11 cellular contexts compared by ENCODE assay signal in genomic region chr19:45442408-45442926, GRCh38. TPM values are rescaled to one million over a fixed set of nuclear protein-coding genes. Genes with fewer than 3 reads are reported as not detected.
DNase-seq lines count a peak whose midpoint lies in the region; ATAC-seq, FAIRE-seq and TF ChIP-seq lines count a peak whose summit lies in the region.
"Had no signal": no experiment of that assay in that cellular context is flagged by ENCODE, and none has a peak within 500 bp of the region (broad histone marks: within the 10 kb centered on the region; RNA-seq: fewer than 3 reads in every experiment).

No MANE protein-coding gene starts in this region.

- H3K36me3 Mint-ChIP-seq in CD14-positive monocyte, result peaks cover 5 to 7% of the 10 kb centered on the region in 2 donors

- H3K23ac ChIP-seq in H1 (ENCODE audit: insufficient read length), result no peak overlapping the region

- H3K36me3 ChIP-seq in OCI-LY7 (ENCODE audit: insufficient read depth, low read length), result no peaks in the 10 kb centered on the region
- no peaks in the 10 kb centered on the region for H3K36me3 ChIP-seq in H1 (ENCODE audit: control insufficient read depth in 2 of 4, insufficient read depth in 4 of 4, low read length in 3 of 4)
- no peaks in the 10 kb centered on the region for H3K36me3 ChIP-seq in parathyroid adenoma (ENCODE audit: control insufficient read depth, insufficient read depth, low read length)

- H2AFZ ChIP-seq in OCI-LY7 (ENCODE audit: low read length) (peak overlapping the region; percentile 3; the same call in 1 of the 2 replicates), H1 (ENCODE audit: low read length) (no peak overlapping the region), parathyroid adenoma (peak overlapping the region; percentile 13)

- no peak overlapping the region for H4K91ac ChIP-seq in H1 (replicated peaks; ENCODE audit: insufficient read length, low read length)

- no peak for TF ChIP-seq RAD21 in H1 (IDR thresholded peaks at IDR 0.05 in 1 of 2, conservative IDR thresholded peaks at IDR 0.05 in 1 of 2; ENCODE audit: low read depth in 2 of 2, low read length in 2 of 2)

- no peaks in the 10 kb centered on the region for H3K9me2 ChIP-seq in OCI-LY7 (ENCODE audit: insufficient read depth, low read length)

- H3K4me1 Mint-ChIP-seq in CD14-positive monocyte, result peaks cover 52% of the 10 kb centered on the region

- POLR2A ChIA-PET in OCI-LY7 (lab: Charles Lee) (interaction anchor here (0.7 kb wide), 1 partner anchor 12 kb away, joined by 3 read pairs; no protein-coding TSS in a partner anchor), H1 (lab: Charles Lee; ENCODE audit: partially characterized antibody) (interaction anchor here (1.3 to 2.1 kb wide), 2 partner anchors 25 to 26 kb away, joined by 3 to 13 read pairs; partner anchors contain the start of gene FOSB)

- H3K4me3 ChIP-seq in OCI-LY7 (ENCODE audit: low read depth, low read length, poor library complexity, severe bottlenecking), result no peak overlapping the region
- peak overlapping the region in 1 of 4 experiments; percentile 72; a peak in 2 of 8 replicates for H3K4me3 ChIP-seq in H1 (ENCODE audit: extremely low read depth in 1 of 4, insufficient read depth in 2 of 4, low read depth in 3 of 4, low read length in 4 of 4)
- no peak overlapping the region for H3K4me3 ChIP-seq in parathyroid adenoma (ENCODE audit: low read depth, low read length)

- peaks cover 0 to 5% (median 2%) of the 10 kb centered on the region in 4 experiments; a peak in 3 of 7 replicates for H3K27me3 ChIP-seq in H1 (replicated peaks in 1 of 4; ENCODE audit: control insufficient read depth in 3 of 4, extremely low read depth in 1 of 4, insufficient read depth in 3 of 4, low read length in 3 of 4)
- no peaks in the 10 kb centered on the region for H3K27me3 ChIP-seq in parathyroid adenoma (ENCODE audit: control insufficient read depth, insufficient read depth, low read length)

- peaks cover 0 to 7% (median 2%) of the 10 kb centered on the region in 7 donors for H3K9me3 Mint-ChIP-seq in CD14-positive monocyte

- peaks cover 44% of the 10 kb centered on the region for H3K4me1 ChIP-seq in OCI-LY7 (ENCODE audit: insufficient read depth, low read length, poor library complexity, severe bottlenecking)
- peaks cover 6 to 17% (median 11%) of the 10 kb centered on the region in 4 experiments for H3K4me1 ChIP-seq in H1 (replicated peaks in 1 of 4; ENCODE audit: control insufficient read depth in 3 of 4, insufficient read depth in 4 of 4, low read length in 3 of 4)
- peaks cover 15% of the 10 kb centered on the region for H3K4me1 ChIP-seq in parathyroid adenoma

- peaks cover 1% of the 10 kb centered on the region; the same call in 1 of the 2 replicates for H3K9me3 ChIP-seq in OCI-LY7 (ENCODE audit: low read length)
- H3K9me3 ChIP-seq in H1 (ENCODE audit: insufficient read depth in 2 of 2, low read depth in 1 of 2, low read length in 1 of 2), result no peaks in the 10 kb centered on the region
- H3K9me3 ChIP-seq in parathyroid adenoma (ENCODE audit: control insufficient read depth, low read length), result no peaks in the 10 kb centered on the region

- TF ChIP-seq POLR2A in H1 (IDR thresholded peaks at IDR 0.05; ENCODE audit: control extremely low read depth in 1 of 2, low read depth in 2 of 2, low read length in 2 of 2), result no peak

- intact Hi-C loops in CD14-positive monocyte (cut with micrococcal nuclease), result loop anchor here in 1 of 2 donors (2.0 kb wide), 1 partner anchor 14 kb away; no protein-coding TSS in a partner anchor
- intact Hi-C loops in OCI-LY7 (cut with micrococcal nuclease; ENCODE audit: unreplicated experiment), result no loop called here

- TF ChIP-seq EP300 in H1 (IDR thresholded peaks at IDR 0.05; ENCODE audit: borderline replicate concordance in 1 of 2, low read depth in 2 of 2, low read length in 2 of 2), result no peak

- peaks cover 12% of the 10 kb centered on the region for H3K23me2 ChIP-seq in H1 (ENCODE audit: low read depth, low read length)

- H3K79me2 ChIP-seq in OCI-LY7 (ENCODE audit: insufficient read depth, low read depth, low read length) (no peaks in the 10 kb centered on the region), H1 (ENCODE audit: control insufficient read depth in 1 of 2, insufficient read depth in 2 of 2, low read length in 2 of 2) (no peaks in the 10 kb centered on the region), parathyroid adenoma (peaks cover 3% of the 10 kb centered on the region)

- no peak for TF ChIP-seq CTCF in CD14-positive monocyte (IDR thresholded peaks at IDR 0.05)
- no peak for TF ChIP-seq CTCF in OCI-LY7 (conservative IDR thresholded peaks at IDR 0.05; ENCODE audit: low read length)
- no peak for TF ChIP-seq CTCF in H1 (IDR thresholded peaks at IDR 0.05; ENCODE audit: control extremely low read depth in 1 of 3, insufficient read depth in 1 of 3, low read depth in 1 of 3, low read length in 3 of 3)
- no peak for TF ChIP-seq CTCF in parathyroid adenoma (IDR thresholded peaks at IDR 0.05)

- no peak overlapping the region for H3K18ac ChIP-seq in H1 (ENCODE audit: extremely low read depth, low read length)

- peaks cover 0 to 7% (median 6%) of the 10 kb centered on the region in 3 donors for H3K27me3 Mint-ChIP-seq in CD14-positive monocyte (ENCODE audit: low read depth in 3 of 3)

- peak overlapping the region; percentile 82 to 89 for H3K4me3 Mint-ChIP-seq in CD14-positive monocyte

- no peak overlapping the region for H2BK20ac ChIP-seq in H1 (ENCODE audit: low read length)

- DNase-seq in CD14-positive monocyte (ENCODE audit: low spot score), result no peak
- no peak for DNase-seq in OCI-LY7 (ENCODE audit: low spot score)
- DNase-seq in H1 (ENCODE audit: low read depth in 1 of 2, low spot score in 2 of 2), result no peak
- no peak for DNase-seq in A172 (ENCODE audit: low spot score)
- DNase-seq in HCEC 1CT, result no peak
- no peak for DNase-seq in NCI-H1092 (lab: John Stamatoyannopoulos, UW)
- DNase-seq: midbrain, NCI-H226 had no signal

- 77% methylated on average over 3 of the region's 3 CpGs; no CpG with 5 or more reads in 1 of the 2 experiments for WGBS in H1 (ENCODE audit: extremely low coverage in 1 of 2, insufficient coverage in 1 of 2, insufficient read length in 1 of 2, insufficient replicate concordance in 2 of 2, low coverage in 1 of 2, low lambda C conversion rate in 2 of 2, missing lambda C conversion rate in 1 of 2), 2 experiments

- H3K27ac ChIP-seq in OCI-LY7 (ENCODE audit: low read depth, low read length, poor library complexity, severe bottlenecking), result peak overlapping the region; percentile 26
- no peak overlapping the region for H3K27ac ChIP-seq in H1 (ENCODE audit: low read depth, low read length)
- H3K27ac ChIP-seq in parathyroid adenoma, result peak overlapping the region; percentile 95

- no peak overlapping the region for H2BK120ac ChIP-seq in H1 (replicated peaks; ENCODE audit: low read depth, low read length)

- no peak overlapping the region for H4K5ac ChIP-seq in H1 (ENCODE audit: insufficient read length, low read depth, low read length)

- H3K4me2 ChIP-seq in OCI-LY7 (ENCODE audit: low read length) (peak overlapping the region; percentile 99), H1 (ENCODE audit: insufficient read depth in 1 of 2, low read depth in 2 of 2, low read length in 2 of 2) (peak overlapping the region; percentile 77 to 97; a peak in 3 of 4 replicates), parathyroid adenoma (ENCODE audit: low read length) (no peak overlapping the region)

- H2AK5ac ChIP-seq in H1 (ENCODE audit: low read depth, low read length), result 0 out of 2 replicates have a peak overlapping the region, but pooled peaks have one; percentile 11

- FAIRE-seq in H1 (lab: Jason Lieb, UNC), result no peak
- FAIRE-seq: G401.6 had no signal

- H3K14ac ChIP-seq in H1 (ENCODE audit: insufficient read length), result no peak overlapping the region

- no peak overlapping the region for H3K56ac ChIP-seq in H1 (replicated peaks; ENCODE audit: insufficient read length, low read depth, low read length)

- peak overlapping the region; percentile 4; the same call in 1 of the 2 replicates for H2BK15ac ChIP-seq in H1 (ENCODE audit: low read length)

- no peaks in the 10 kb centered on the region for H3K79me1 ChIP-seq in H1 (ENCODE audit: low read depth, low read length)

- CTCF ChIA-PET in OCI-LY7 (lab: Charles Lee; ENCODE audit: unreplicated experiment) (no interaction called here), H1 (lab: Charles Lee; ENCODE audit: partially characterized antibody) (interaction anchor here (0.6 to 21.2 kb wide), 3 partner anchors 10 to 32 kb away, joined by 3 to 760 read pairs (median 24); partner anchors contain the start of gene FOSB)

- H4K8ac ChIP-seq in H1 (ENCODE audit: extremely low read depth, insufficient read depth, low read length), result no peak overlapping the region

- no peak for ATAC-seq in GM21367 (IDR thresholded peaks at IDR 0.05; ENCODE audit: unreplicated experiment)

- peak overlapping the region; percentile 93 to 100 (median 98) for H3K27ac Mint-ChIP-seq in CD14-positive monocyte

- peak overlapping the region; percentile 51; the same call in 1 of the 2 replicates for H2BK12ac ChIP-seq in H1 (ENCODE audit: low read depth, low read length)

- H2BK5ac ChIP-seq in H1 (ENCODE audit: low read depth, low read length), result no peak overlapping the region

- H3K4ac ChIP-seq in H1 (replicated peaks; ENCODE audit: insufficient read length, low read depth, low read length), result no peak overlapping the region

- H4K20me1 ChIP-seq in OCI-LY7 (ENCODE audit: insufficient read depth, low read length) (no peaks in the 10 kb centered on the region), H1 (replicated peaks in 1 of 2; ENCODE audit: control insufficient read depth in 1 of 2, insufficient read depth in 2 of 2, low read length in 2 of 2) (no peaks in the 10 kb centered on the region)

- H3K9ac ChIP-seq in H1 (replicated peaks in 1 of 4; ENCODE audit: extremely low read depth in 1 of 4, low read depth in 3 of 4, low read length in 3 of 4) (no peak overlapping the region), parathyroid adenoma (no peak overlapping the region)

- no TSS peak for BruUV-seq in OCI-LY7 (replicated peaks; lab: Mats Ljungman, UMichigan)

RNA-seq across cellular contexts. Expression of gene ERCC1, which starts 18.8 kb away (rescaled TPM):
- 10 to 100 TPM; 62.2 to 74.6 TPM for polyA plus RNA-seq in CD14-positive monocyte
- total RNA-seq in OCI-LY7 (2014; rRNA removed; shearing (Covaris generic)), result 125 and 126 TPM in 2 replicates
- 46.2 and 59.4 TPM in 2 replicates for total RNA-seq in OCI-LY7 (2022)
- total RNA-seq in H1 (2021; fragmentation: NEBNext Ultra II Directional; extraction: Animal tissue kit (Norgen Biotek cat#: 25700)), result 44.7 and 46.4 TPM in 2 replicates
- 94.2 and 112 TPM in 2 replicates for polyA plus RNA-seq in H1 (2011; rRNA removed)
- polyA plus RNA-seq in H1 (2011; cell fraction: cytosol; rRNA removed), result 73.6 TPM
- 104 TPM for polyA plus RNA-seq in H1 (2011; cell fraction: nucleus; rRNA removed)
- polyA plus RNA-seq in H1 (2012, experiment 1 of 2), result 44.6 to 60.9 TPM (median 54.2 TPM) in 4 replicates
- 246 TPM for polyA plus RNA-seq in H1 (2012, experiment 2 of 2)
- polyA plus RNA-seq in H1 (2013, experiment 1 of 2), result 51.0 TPM
- 52.4 TPM for polyA plus RNA-seq in H1 (2013, experiment 2 of 2)
- 32.3 and 35.8 TPM in 2 replicates for polyA minus RNA-seq in H1 (2011; rRNA and poly(A)+ RNA removed)
- 33.8 TPM for polyA minus RNA-seq in H1 (2011; cell fraction: cytosol; rRNA and poly(A)+ RNA removed)
- 31.2 TPM for polyA minus RNA-seq in H1 (2011; cell fraction: nucleus; rRNA and poly(A)+ RNA removed)
- total RNA-seq in A172 (2014; rRNA removed; shearing (Covaris generic)), result 45.5 and 60.2 TPM in 2 replicates

RNA-seq across cellular contexts. Expression of gene FOSB, which starts 25.3 kb away (rescaled TPM):
- polyA plus RNA-seq in CD14-positive monocyte (10 to 100 TPM; 27.3 to 28.2 TPM), H1 (2011; rRNA removed) (0.44 and 1.2 TPM in 2 replicates)
- 1.2 and 2.3 TPM in 2 replicates for total RNA-seq in OCI-LY7 (2014; rRNA removed; shearing (Covaris generic))
- 2.1 and 2.4 TPM in 2 replicates for total RNA-seq in OCI-LY7 (2022)
- total RNA-seq in H1 (2021; fragmentation: NEBNext Ultra II Directional; extraction: Animal tissue kit (Norgen Biotek cat#: 25700)), result 1.3 and 2.7 TPM in 2 replicates
- 0.32 TPM for polyA plus RNA-seq in H1 (2011; cell fraction: cytosol; rRNA removed)
- 5.2 TPM for polyA plus RNA-seq in H1 (2011; cell fraction: nucleus; rRNA removed)
- 1.1 to 4.3 TPM (median 2.6 TPM) in 4 replicates for polyA plus RNA-seq in H1 (2012, experiment 1 of 2)
- polyA plus RNA-seq in H1 (2012, experiment 2 of 2), result 2.4 TPM
- 0.85 TPM for polyA plus RNA-seq in H1 (2013, experiment 1 of 2)
- 0.79 TPM for polyA plus RNA-seq in H1 (2013, experiment 2 of 2)
- 2.8 and 6.9 TPM in 2 replicates for polyA minus RNA-seq in H1 (2011; rRNA and poly(A)+ RNA removed)
- 1.5 TPM for polyA minus RNA-seq in H1 (2011; cell fraction: cytosol; rRNA and poly(A)+ RNA removed)
- 39.4 TPM for polyA minus RNA-seq in H1 (2011; cell fraction: nucleus; rRNA and poly(A)+ RNA removed)
- 0.17 TPM in 1 of 2 replicates, not detected in the other for total RNA-seq in A172 (2014; rRNA removed; shearing (Covaris generic))

RNA-seq across cellular contexts. Expression of gene POLR1G, which starts 36.0 kb away (rescaled TPM):
- polyA plus RNA-seq in CD14-positive monocyte (1 to 10 TPM; 1.1 to 1.5 TPM), H1 (2011; rRNA removed) (16.8 and 18.4 TPM in 2 replicates)
- 16.3 and 28.0 TPM in 2 replicates for total RNA-seq in OCI-LY7 (2014; rRNA removed; shearing (Covaris generic))
- total RNA-seq in OCI-LY7 (2022), result 8.8 and 10.8 TPM in 2 replicates
- total RNA-seq in H1 (2021; fragmentation: NEBNext Ultra II Directional; extraction: Animal tissue kit (Norgen Biotek cat#: 25700)), result 34.8 and 38.0 TPM in 2 replicates
- 16.6 TPM for polyA plus RNA-seq in H1 (2011; cell fraction: cytosol; rRNA removed)
- polyA plus RNA-seq in H1 (2011; cell fraction: nucleus; rRNA removed), result 10.3 TPM
- 20.0 to 27.9 TPM (median 23.6 TPM) in 4 replicates for polyA plus RNA-seq in H1 (2012, experiment 1 of 2)
- polyA plus RNA-seq in H1 (2012, experiment 2 of 2), result 18.3 TPM
- polyA plus RNA-seq in H1 (2013, experiment 1 of 2), result 42.2 TPM
- polyA plus RNA-seq in H1 (2013, experiment 2 of 2), result 43.6 TPM
- polyA minus RNA-seq in H1 (2011; rRNA and poly(A)+ RNA removed), result 8.2 and 8.3 TPM in 2 replicates
- 21.5 TPM for polyA minus RNA-seq in H1 (2011; cell fraction: cytosol; rRNA and poly(A)+ RNA removed)
- 14.5 TPM for polyA minus RNA-seq in H1 (2011; cell fraction: nucleus; rRNA and poly(A)+ RNA removed)
- 15.2 TPM in 2 replicates for total RNA-seq in A172 (2014; rRNA removed; shearing (Covaris generic))

RNA-seq across cellular contexts. Expression of gene PPP1R13L, which starts 37.6 kb away (rescaled TPM):
- under 1 TPM; 0.18 to 0.45 TPM for polyA plus RNA-seq in CD14-positive monocyte
- 5.3 and 7.8 TPM in 2 replicates for total RNA-seq in OCI-LY7 (2014; rRNA removed; shearing (Covaris generic))
- total RNA-seq in OCI-LY7 (2022), result 15.5 and 17.4 TPM in 2 replicates
- total RNA-seq in H1 (2021; fragmentation: NEBNext Ultra II Directional; extraction: Animal tissue kit (Norgen Biotek cat#: 25700)), result 15.3 and 18.4 TPM in 2 replicates
- polyA plus RNA-seq in H1 (2011; rRNA removed), result 9.1 and 20.4 TPM in 2 replicates
- polyA plus RNA-seq in H1 (2011; cell fraction: cytosol; rRNA removed), result 12.5 TPM
- 39.1 TPM for polyA plus RNA-seq in H1 (2011; cell fraction: nucleus; rRNA removed)
- polyA plus RNA-seq in H1 (2012, experiment 1 of 2), result 25.0 to 32.4 TPM (median 29.9 TPM) in 4 replicates
- polyA plus RNA-seq in H1 (2012, experiment 2 of 2), result 28.1 TPM
- 35.0 TPM for polyA plus RNA-seq in H1 (2013, experiment 1 of 2)
- 27.2 TPM for polyA plus RNA-seq in H1 (2013, experiment 2 of 2)
- 4.3 and 7.5 TPM in 2 replicates for polyA minus RNA-seq in H1 (2011; rRNA and poly(A)+ RNA removed)
- 19.8 TPM for polyA minus RNA-seq in H1 (2011; cell fraction: cytosol; rRNA and poly(A)+ RNA removed)
- 12.2 TPM for polyA minus RNA-seq in H1 (2011; cell fraction: nucleus; rRNA and poly(A)+ RNA removed)
- 19.9 and 27.8 TPM in 2 replicates for total RNA-seq in A172 (2014; rRNA removed; shearing (Covaris generic))

RNA-seq across cellular contexts. Expression of gene RTN2, which starts 54.4 kb away (rescaled TPM):
- polyA plus RNA-seq in CD14-positive monocyte (1 to 10 TPM; 1.5 to 2.7 TPM), H1 (2011; rRNA removed) (21.0 and 33.5 TPM in 2 replicates)
- 1.5 and 8.6 TPM in 2 replicates for total RNA-seq in OCI-LY7 (2014; rRNA removed; shearing (Covaris generic))
- 7.6 and 9.1 TPM in 2 replicates for total RNA-seq in OCI-LY7 (2022)
- total RNA-seq in H1 (2021; fragmentation: NEBNext Ultra II Directional; extraction: Animal tissue kit (Norgen Biotek cat#: 25700)), result 21.1 and 21.6 TPM in 2 replicates
- 19.9 TPM for polyA plus RNA-seq in H1 (2011; cell fraction: cytosol; rRNA removed)
- polyA plus RNA-seq in H1 (2011; cell fraction: nucleus; rRNA removed), result 19.7 TPM
- polyA plus RNA-seq in H1 (2012, experiment 1 of 2), result 19.1 to 26.5 TPM (median 23.9 TPM) in 4 replicates
- polyA plus RNA-seq in H1 (2012, experiment 2 of 2), result 24.8 TPM
- 32.6 TPM for polyA plus RNA-seq in H1 (2013, experiment 1 of 2)
- polyA plus RNA-seq in H1 (2013, experiment 2 of 2), result 36.9 TPM
- polyA minus RNA-seq in H1 (2011; rRNA and poly(A)+ RNA removed), result 9.5 and 14.4 TPM in 2 replicates
- polyA minus RNA-seq in H1 (2011; cell fraction: cytosol; rRNA and poly(A)+ RNA removed), result 8.3 TPM
- 9.9 TPM for polyA minus RNA-seq in H1 (2011; cell fraction: nucleus; rRNA and poly(A)+ RNA removed)
- total RNA-seq in A172 (2014; rRNA removed; shearing (Covaris generic)), result 3.4 and 7.7 TPM in 2 replicates
